ENCODE assay signal across 21 cellular contexts in genomic region chr2:206277503-206277902, GRCh38. TPM values are rescaled to one million over a fixed set of nuclear protein-coding genes. Genes with fewer than 3 reads are reported as not detected.
DNase-seq lines count a peak whose midpoint lies in the region; ATAC-seq and TF ChIP-seq lines count a peak whose summit lies in the region.
"Had no signal": no experiment of that assay in that cellular context is flagged by ENCODE, and none has a peak within 500 bp of the region (broad histone marks: within the 10 kb centered on the region; RNA-seq: fewer than 3 reads in every experiment).

No MANE protein-coding gene starts in this region.

- peaks cover 14% of the 10 kb centered on the region for H3K27me3 Mint-ChIP-seq in brain
- peaks cover 8% of the 10 kb centered on the region for H3K27me3 Mint-ChIP-seq in nephron progenitor cell (ENCODE audit: low read depth, poor library complexity)
- peaks cover 24 to 35% of the 10 kb centered on the region in 2 donors for H3K27me3 Mint-ChIP-seq in natural killer cell treated with Interleukin-12 subunit alpha and Interleukin-12 subunit beta and Interleukin-15 and Interleukin-18, amount 100 ng/mL, for 72 hours

- peak overlapping the region; percentile 91 for H3K4me3 ChIP-seq in GM06990 (replicated peaks; ENCODE audit: low read depth, low read length)
- H3K4me3 ChIP-seq: HAP-1, Peyer's patch had no signal

- H3K27me3 ChIP-seq in GM06990 (replicated peaks; ENCODE audit: control insufficient read depth, insufficient read depth, low read length) = no peaks in the 10 kb centered on the region

- H3K27ac Mint-ChIP-seq in brain (peak overlapping the region in 1 of 5 experiments; percentile 98), nephron progenitor cell (no peak overlapping the region)
- H3K27ac Mint-ChIP-seq in natural killer cell treated with Interleukin-12 subunit alpha and Interleukin-12 subunit beta and Interleukin-15 and Interleukin-18, amount 100 ng/mL, for 72 hours = no peak overlapping the region
- H3K27ac Mint-ChIP-seq: CD14-positive monocyte had no signal

- ATAC-seq in HG02642 (IDR thresholded peaks at IDR 0.05; ENCODE audit: poor library complexity, unreplicated experiment) = no peak
- no peak for ATAC-seq in natural killer cell treated with Interleukin-12 subunit alpha and Interleukin-12 subunit beta and Interleukin-15 and Interleukin-18, amount 100 ng/mL, for 72 hours

- H3K36me3 Mint-ChIP-seq in brain = peaks cover 27% of the 10 kb centered on the region
- H3K36me3 Mint-ChIP-seq in nephron progenitor cell (ENCODE audit: low read depth) = peaks cover 26% of the 10 kb centered on the region
- peaks cover 7% of the 10 kb centered on the region for H3K36me3 Mint-ChIP-seq in natural killer cell treated with Interleukin-12 subunit alpha and Interleukin-12 subunit beta and Interleukin-15 and Interleukin-18, amount 100 ng/mL, for 72 hours

- peaks cover 2% of the 10 kb centered on the region; the same call in 1 of the 2 replicates for H3K36me3 ChIP-seq in GM06990 (ENCODE audit: control insufficient read depth, insufficient read depth, low read length)
- H3K36me3 ChIP-seq: Peyer's patch had no signal

- H3K4me1 Mint-ChIP-seq in brain (peaks cover 56% of the 10 kb centered on the region), nephron progenitor cell (peaks cover 44% of the 10 kb centered on the region)
- peaks cover 14 to 21% of the 10 kb centered on the region in 2 donors for H3K4me1 Mint-ChIP-seq in natural killer cell treated with Interleukin-12 subunit alpha and Interleukin-12 subunit beta and Interleukin-15 and Interleukin-18, amount 100 ng/mL, for 72 hours (ENCODE audit: low read depth in 2 of 2)

- DNase-seq in GM06990 (ENCODE audit: extremely low read depth, insufficient read length) = no peak
- peak; percentile 21 for DNase-seq in NAMALWA (ENCODE audit: low spot score)
- no peak for DNase-seq in nephron progenitor cell
- DNase-seq in stimulated activated CD4-positive, alpha-beta T cell treated with anti-CD3 and anti-CD28 coated beads, Interleukin-4, amount 100 ng/mL, for 4 hours = no peak
- no peak for DNase-seq in stimulated activated CD4-positive, alpha-beta T cell treated with anti-CD3 and anti-CD28 coated beads, Interleukin-2, amount 100 ng/mL, for 48 hours
- DNase-seq in natural killer cell treated with Interleukin-12 subunit alpha and Interleukin-12 subunit beta and Interleukin-15 and Interleukin-18, amount 100 ng/mL, for 72 hours (ENCODE audit: low spot score) = no peak
- DNase-seq: DMS53; EL; KG1; NCI-H1694; NCI-H2081; NCI-H2171; NCI-H345; NCI-H524; NCI-H774; NK-92 treated with Interleukin-12 subunit alpha and Interleukin-12 subunit beta, amount 100 ng/mL, for 24 hours; Peyer's patch had no signal

- TF ChIP-seq CTCF in GM06990 (IDR thresholded peaks at IDR 0.05; ENCODE audit: insufficient read depth, low read length, poor library complexity, severe bottlenecking) = no peak
- no peak for TF ChIP-seq CTCF in brain (conservative IDR thresholded peaks at IDR 0.05)
- TF ChIP-seq CTCF in nephron progenitor cell (IDR thresholded peaks at IDR 0.05) = no peak

- H3K9me3 Mint-ChIP-seq in brain (peaks cover 0 to 6% (median 0%) of the 10 kb centered on the region in 5 experiments), nephron progenitor cell (peaks cover 6% of the 10 kb centered on the region)
- no peaks in the 10 kb centered on the region for H3K9me3 Mint-ChIP-seq in natural killer cell treated with Interleukin-12 subunit alpha and Interleukin-12 subunit beta and Interleukin-15 and Interleukin-18, amount 100 ng/mL, for 72 hours

- peak overlapping the region; percentile 65 to 93 (median 75) for H3K4me3 Mint-ChIP-seq in brain
- peak overlapping the region; percentile 50 for H3K4me3 Mint-ChIP-seq in nephron progenitor cell
- no peak overlapping the region for H3K4me3 Mint-ChIP-seq in natural killer cell treated with Interleukin-12 subunit alpha and Interleukin-12 subunit beta and Interleukin-15 and Interleukin-18, amount 100 ng/mL, for 72 hours

RNA-seq across cellular contexts. Expression of gene ZDBF2, which starts 3.0 kb away (rescaled TPM):
- 1.1 TPM for polyA plus RNA-seq in brain (ENCODE audit: insufficient read depth, low read depth, low replicate concordance)
- total RNA-seq in natural killer cell treated with Interleukin-12 subunit alpha and Interleukin-12 subunit beta and Interleukin-15 and Interleukin-18, amount 100 ng/mL, for 72 hours = 1 to 10 TPM; 3.9 to 6.0 TPM
